8 cellular contexts compared by ENCODE assay signal in the genomic region with DNA sequence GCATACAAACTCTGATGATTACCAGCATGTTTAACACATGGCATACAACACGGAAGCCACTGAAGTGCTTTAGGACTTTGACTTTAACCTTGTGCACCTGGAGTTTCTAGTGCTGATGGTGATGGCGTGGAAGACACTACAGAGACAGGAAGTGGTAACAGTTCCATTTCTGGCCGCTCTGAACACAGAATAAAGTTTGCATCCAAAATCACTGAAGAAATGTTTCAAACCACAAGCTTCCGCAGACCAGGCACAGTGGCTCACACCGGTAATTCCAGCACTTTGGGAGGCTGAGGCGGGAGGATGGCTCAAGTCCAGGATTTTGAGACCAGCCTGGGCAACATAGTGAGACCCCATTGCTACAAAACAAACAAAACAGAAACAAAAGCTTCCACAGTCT. TPM values are rescaled to one million over a fixed set of nuclear protein-coding genes. Genes with fewer than 3 reads are reported as not detected.
DNase-seq lines count a peak whose midpoint lies in the region; ATAC-seq and TF ChIP-seq lines count a peak whose summit lies in the region.

No MANE protein-coding gene starts in this region.

- peak; percentile 80 for ATAC-seq in HG02642 (IDR thresholded peaks at IDR 0.05; ENCODE audit: poor library complexity, unreplicated experiment)
- peak; percentile 74 for ATAC-seq in stimulated activated naive CD8-positive, alpha-beta T cell treated with anti-CD3 and anti-CD28 coated beads, Interleukin-15, amount 100 ng/mL, for 72 hours
- ATAC-seq in gastrocnemius medialis: no peak

- no peaks in the 10 kb centered on the region for H4K20me1 ChIP-seq in OCI-LY3 (ENCODE audit: insufficient read depth, low read length)
- no peaks in the 10 kb centered on the region for H4K20me1 ChIP-seq in neural progenitor cell (ENCODE audit: low read depth)

- H3K27ac Mint-ChIP-seq in stimulated activated naive CD8-positive, alpha-beta T cell treated with anti-CD3 and anti-CD28 coated beads, Interleukin-15, amount 100 ng/mL, for 72 hours: no peak overlapping the region
- no peak overlapping the region for H3K27ac Mint-ChIP-seq in neural progenitor cell

- H3K27ac ChIP-seq in OCI-LY3 (ENCODE audit: low read length) (no peak overlapping the region), neural progenitor cell (no peak overlapping the region), gastrocnemius medialis (no peak overlapping the region)

- H3K36me3 ChIP-seq in OCI-LY3 (replicated peaks; ENCODE audit: low read depth, low read length) (no peaks in the 10 kb centered on the region), neural progenitor cell (no peaks in the 10 kb centered on the region), gastrocnemius medialis (no peaks in the 10 kb centered on the region)

- H3K4me1 ChIP-seq in OCI-LY3 (ENCODE audit: low read length) (peaks cover 30% of the 10 kb centered on the region), neural progenitor cell (no peaks in the 10 kb centered on the region), gastrocnemius medialis (no peaks in the 10 kb centered on the region)

- in situ Hi-C loops in KBM-7 (cut with MboI; ENCODE audit: low pct_unique_long_range_greater_than_20kb, low sequenced_read_pairs) (no loop called here), gastrocnemius medialis (cut with MboI; ENCODE audit: low sequenced_read_pairs in 4 of 4) (loop anchor here in 2 of 4 donors (10.0 kb wide), 1 partner anchor 190 kb away; no protein-coding TSS in a partner anchor)

- peak overlapping the region in 1 of 2 donors; percentile 5 for H3K4me3 Mint-ChIP-seq in stimulated activated naive CD8-positive, alpha-beta T cell treated with anti-CD3 and anti-CD28 coated beads, Interleukin-15, amount 100 ng/mL, for 72 hours
- no peak overlapping the region for H3K4me3 Mint-ChIP-seq in neural progenitor cell

- H3K9ac ChIP-seq in OCI-LY3 (ENCODE audit: low read length) (no peak overlapping the region), neural progenitor cell (no peak overlapping the region)

- 0 out of 2 replicates have a peak overlapping the region, but pooled peaks have one; percentile 6 for H3K4me3 ChIP-seq in OCI-LY3 (ENCODE audit: low read length)
- no peak overlapping the region for H3K4me3 ChIP-seq in neural progenitor cell
- H3K4me3 ChIP-seq in gastrocnemius medialis: no peak overlapping the region

- no peaks in the 10 kb centered on the region for H3K27me3 Mint-ChIP-seq in stimulated activated naive CD8-positive, alpha-beta T cell treated with anti-CD3 and anti-CD28 coated beads, Interleukin-15, amount 100 ng/mL, for 72 hours
- H3K27me3 Mint-ChIP-seq in neural progenitor cell (ENCODE audit: insufficient read depth, low read depth): peaks cover 5% of the 10 kb centered on the region

- H3K27me3 ChIP-seq in OCI-LY3 (ENCODE audit: low read depth, low read length) (no peaks in the 10 kb centered on the region), neural progenitor cell (no peaks in the 10 kb centered on the region), gastrocnemius medialis (no peaks in the 10 kb centered on the region)

- intact Hi-C loops in gastrocnemius medialis (cut with DNase I; ENCODE audit: low total_unique reads): no loop called here

- 0 out of 2 replicates have a peak overlapping the region, but pooled peaks have one; percentile 10 for H2AFZ ChIP-seq in OCI-LY3 (ENCODE audit: low read depth, low read length)
- no peak overlapping the region for H2AFZ ChIP-seq in neural progenitor cell (replicated peaks)

- H3K4me1 Mint-ChIP-seq in stimulated activated naive CD8-positive, alpha-beta T cell treated with anti-CD3 and anti-CD28 coated beads, Interleukin-15, amount 100 ng/mL, for 72 hours: peaks cover 21% of the 10 kb centered on the region
- H3K4me1 Mint-ChIP-seq in neural progenitor cell: peaks cover 9% of the 10 kb centered on the region

- H3K79me2 ChIP-seq in OCI-LY3 (ENCODE audit: low read length): no peaks in the 10 kb centered on the region
- no peaks in the 10 kb centered on the region for H3K79me2 ChIP-seq in neural progenitor cell (ENCODE audit: low read depth)

- H3K36me3 Mint-ChIP-seq in neural progenitor cell: no peaks in the 10 kb centered on the region

- H3K9me3 ChIP-seq in OCI-LY3 (ENCODE audit: insufficient read depth, low read length) (no peaks in the 10 kb centered on the region), neural progenitor cell (ENCODE audit: low read depth) (no peaks in the 10 kb centered on the region), gastrocnemius medialis (no peaks in the 10 kb centered on the region)

- TF ChIP-seq CTCF in OCI-LY3 (IDR thresholded peaks at IDR 0.05; ENCODE audit: low read depth, low read length) (no peak), neural progenitor cell (IDR thresholded peaks at IDR 0.05) (no peak), gastrocnemius medialis (IDR thresholded peaks at IDR 0.05 in 4 of 5, conservative IDR thresholded peaks at IDR 0.05 in 1 of 5) (no peak)

- no peak for TF ChIP-seq POLR2A in gastrocnemius medialis (IDR thresholded peaks at IDR 0.05)

- H3F3A ChIP-seq in neural progenitor cell (ENCODE audit: low read depth): no peaks in the 10 kb centered on the region

- peak; percentile 16 for DNase-seq in activated gamma-delta T cell treated with Interleukin-2 at 50 U/mL for 16 hours
- DNase-seq in activated gamma-delta T cell (lab: John Stamatoyannopoulos, UW): no peak
- peak in 1 of 2 donors; percentile 22 for DNase-seq in stimulated activated naive CD8-positive, alpha-beta T cell treated with anti-CD3 and anti-CD28 coated beads, Interleukin-15, amount 100 ng/mL, for 72 hours
- no peak for DNase-seq in neural progenitor cell (ENCODE audit: low spot score)
- DNase-seq in KBM-7: no peak
- DNase-seq in gastrocnemius medialis: no peak

- no peaks in the 10 kb centered on the region for H3K9me3 Mint-ChIP-seq in stimulated activated naive CD8-positive, alpha-beta T cell treated with anti-CD3 and anti-CD28 coated beads, Interleukin-15, amount 100 ng/mL, for 72 hours
- no peaks in the 10 kb centered on the region for H3K9me3 Mint-ChIP-seq in neural progenitor cell

- H3K4me2 ChIP-seq in OCI-LY3 (ENCODE audit: low read length): peak overlapping the region; percentile 13
- H3K4me2 ChIP-seq in neural progenitor cell: no peak overlapping the region

RNA-seq across cellular contexts. Expression of a gene that starts 40.3 kb away (rescaled TPM):
- total RNA-seq in neural progenitor cell (ENCODE audit: low replicate concordance) (88.2 and 96.2 TPM in 2 replicates), gastrocnemius medialis (10 to 100 TPM; 39.1 to 50.9 (median 50.5) TPM)

RNA-seq across cellular contexts. Expression of a gene that starts 49.2 kb away (rescaled TPM):
- total RNA-seq in neural progenitor cell (ENCODE audit: low replicate concordance) (34.5 and 52.7 TPM in 2 replicates), gastrocnemius medialis (1 to 10 TPM; 5.6 to 9.1 (median 7.8) TPM)

Comparison
In these comparisons a context has a peak if more than half of its experiments do, and no peak if none do; other contexts are left out.
1. ATAC-seq: peak in HG02642 (single experiment) and stimulated activated naive CD8-positive, alpha-beta T cell treated with anti-CD3 and anti-CD28 coated beads, Interleukin-15, amount 100 ng/mL, for 72 hours (single experiment); none in gastrocnemius medialis (0 of 2).